In genomic region chr19:31342926-31343325, GRCh38 we compare ENCODE assay signal across 23 cellular contexts. TPM values are rescaled to one million over a fixed set of nuclear protein-coding genes. Genes with fewer than 3 reads are reported as not detected.
"Had no signal": no experiment of that assay in that cellular context is flagged by ENCODE, and none has a peak within 500 bp of the region (broad histone marks: within the 10 kb centered on the region; RNA-seq: fewer than 3 reads in every experiment).

No MANE protein-coding gene starts in this region.

- H3K27ac ChIP-seq: esophagus muscularis mucosa, neural progenitor cell, parathyroid adenoma, thoracic aorta had no signal

- H3K9me3 Mint-ChIP-seq: activated B cell treated with CpG ODN at 0.5 μM for 24 hours; activated naive CD4-positive, alpha-beta T cell treated with anti-CD3 and anti-CD28 coated beads, Interleukin-2, amount 50 U/mL, for 72 hours; activated T-cell treated with anti-CD3 and anti-CD28 coated beads, Interleukin-2, amount 50 U/mL, for 72 hours; natural killer cell; neural progenitor cell; stimulated activated naive CD8-positive, alpha-beta T cell treated with anti-CD3 and anti-CD28 coated beads, Interleukin-15, Interleukin-2, amounts not matched to agents 100 ng/mL and 50 ng/mL, for 24 hours had no signal

- ATAC-seq: activated naive CD4-positive, alpha-beta T cell treated with anti-CD3 and anti-CD28 coated beads, Interleukin-2, amount 50 U/mL, for 72 hours; activated T-cell treated with anti-CD3 and anti-CD28 coated beads, Interleukin-2, amount 50 U/mL, for 72 hours; gastroesophageal sphincter; left colon; natural killer cell; right cardiac atrium; T-helper 17 cell had no signal

- H3K27ac Mint-ChIP-seq: activated B cell treated with CpG ODN at 0.5 μM for 24 hours; activated naive CD4-positive, alpha-beta T cell treated with anti-CD3 and anti-CD28 coated beads, Interleukin-2, amount 50 U/mL, for 72 hours; activated T-cell treated with anti-CD3 and anti-CD28 coated beads, Interleukin-2, amount 50 U/mL, for 72 hours; natural killer cell; neural progenitor cell; stimulated activated naive CD8-positive, alpha-beta T cell treated with anti-CD3 and anti-CD28 coated beads, Interleukin-15, Interleukin-2, amounts not matched to agents 100 ng/mL and 50 ng/mL, for 24 hours; T-helper 17 cell had no signal

- DNase-seq: activated B cell treated with CpG ODN at 0.5 μM for 24 hours; activated naive CD4-positive, alpha-beta T cell; activated T-cell treated with anti-CD3 and anti-CD28 coated beads for 4 hours; activated T-cell treated with anti-CD3 and anti-CD28 coated beads, Interleukin-2, amount 50 U/mL, for 72 hours; dermis blood vessel endothelial cell; effector CD4-positive, alpha-beta T cell; hippocampal formation; left colon; midbrain; natural killer cell; occipital lobe; right cardiac atrium; stimulated activated CD4-positive, alpha-beta T cell treated with anti-CD3 and anti-CD28 coated beads, Interleukin-2, amount 100 ng/mL, for 48 hours; T-helper 17 cell; T1000; trophoblast cell had no signal

- H3K9me3 ChIP-seq: esophagus muscularis mucosa, gastroesophageal sphincter, thoracic aorta had no signal

- H2AFZ ChIP-seq: neural progenitor cell, parathyroid adenoma had no signal

- H3K4me2 ChIP-seq: neural progenitor cell had no signal

- H3K9ac ChIP-seq: neural progenitor cell, parathyroid adenoma had no signal

- H3K36me3 Mint-ChIP-seq: natural killer cell, neural progenitor cell had no signal

- H3K79me2 ChIP-seq: parathyroid adenoma had no signal

- H3K36me3 ChIP-seq: esophagus muscularis mucosa, gastroesophageal sphincter, neural progenitor cell, thoracic aorta had no signal

- H3K27me3 ChIP-seq: esophagus muscularis mucosa, gastroesophageal sphincter had no signal

- H3K4me3 ChIP-seq: esophagus muscularis mucosa, gastroesophageal sphincter, neural progenitor cell, thoracic aorta had no signal

- H3K4me3 Mint-ChIP-seq: activated B cell treated with CpG ODN at 0.5 μM for 24 hours; activated T-cell treated with anti-CD3 and anti-CD28 coated beads, Interleukin-2, amount 50 U/mL, for 72 hours; natural killer cell; neural progenitor cell; stimulated activated naive CD8-positive, alpha-beta T cell treated with anti-CD3 and anti-CD28 coated beads, Interleukin-15, Interleukin-2, amounts not matched to agents 100 ng/mL and 50 ng/mL, for 24 hours; T-helper 17 cell had no signal

- H3K4me1 ChIP-seq: parathyroid adenoma had no signal

RNA-seq across cellular contexts. Expression of gene TSHZ3, which starts 6.3 kb away (rescaled TPM):
- total RNA-seq: activated B cell treated with CpG ODN at 0.5 μM for 24 hours had no signal
